22 cellular contexts compared by ENCODE assay signal in genomic region chr7:16961650-16962049, GRCh38.
DNase-seq lines count a peak whose midpoint lies in the region; ATAC-seq and TF ChIP-seq lines count a peak whose summit lies in the region.
"Had no signal": no experiment of that assay in that cellular context is flagged by ENCODE, and none has a peak within 500 bp of the region (broad histone marks: within the 10 kb centered on the region; RNA-seq: fewer than 3 reads in every experiment).

No MANE protein-coding gene starts in this region.

- H3K79me2 ChIP-seq in GM23248 (ENCODE audit: insufficient read depth), result no peaks in the 10 kb centered on the region

- peaks cover 25% of the 10 kb centered on the region for H3F3A ChIP-seq in GM23248 (ENCODE audit: insufficient read depth)

- H4K20me1 ChIP-seq in GM23248 (ENCODE audit: insufficient read depth), result no peaks in the 10 kb centered on the region

- WGBS in GM23248 (ENCODE audit: low coverage in 1 of 2, low lambda C conversion rate in 2 of 2, missing lambda C conversion rate in 2 of 2), 2 experiments, result 24 to 29% methylated on average over 1 of the region's 1 CpG
- WGBS in mesodermal cell (ENCODE audit: insufficient coverage in 2 of 2), 2 experiments, result 80 to 82% methylated on average over 1 of the region's 1 CpG

- CTCF ChIA-PET in AG04449 (lab: Yijun Ruan, JAX), result interaction anchor here (1.2 to 1.7 kb wide), 3 partner anchors 21 to 44 kb away, joined by 3 to 7 read pairs (median 5); no protein-coding TSS in a partner anchor

- H3K36me3 ChIP-seq in GM23248 (ENCODE audit: low read depth) (no peaks in the 10 kb centered on the region), mesodermal cell (ENCODE audit: control insufficient read depth, insufficient read depth, low read length) (no peaks in the 10 kb centered on the region)
- H3K36me3 ChIP-seq: upper lobe of right lung had no signal

- ATAC-seq in GM21786 (IDR thresholded peaks at IDR 0.05; ENCODE audit: unreplicated experiment) (no peak), HG02970 (IDR thresholded peaks at IDR 0.05; ENCODE audit: low FRiP score, unreplicated experiment) (no peak), Right ventricle myocardium superior (ENCODE audit: poor library complexity) (no peak)
- ATAC-seq: left lobe of liver; stimulated activated naive CD8-positive, alpha-beta T cell treated with anti-CD3 and anti-CD28 coated beads, Interleukin-15, amount 100 ng/mL, for 72 hours; upper lobe of right lung had no signal

- DNase-seq in AG04449 (ENCODE audit: low read depth, low spot score), result peak; percentile 38
- DNase-seq in GM23248, result peak; percentile 78
- no peak for DNase-seq in caudate nucleus (lab: John Stamatoyannopoulos, UW)
- no peak for DNase-seq in Right ventricle myocardium superior
- DNase-seq in NCI-H2081 (lab: John Stamatoyannopoulos, UW), result no peak
- DNase-seq: activated CD4-positive, alpha-beta T cell treated with anti-CD3 and anti-CD28 coated beads, Interleukin-2, amount 50 U/mL, for 48 hours; activated naive CD4-positive, alpha-beta T cell treated with anti-CD3 and anti-CD28 coated beads for 36 hours; activated T-cell treated with anti-CD3 and anti-CD28 coated beads, Interleukin-2, amount 50 U/mL, for 1 hour; CD8-positive, alpha-beta memory T cell; DND-41; NCI-H1417 treated with DMSO at 0.1 percent for 48 hours; retina; SHP77; stimulated activated CD4-positive, alpha-beta T cell treated with anti-CD3 and anti-CD28 coated beads, Interleukin-1b, Interleukin-23, amount 100 ng/mL, for 48 hours; stimulated activated naive CD8-positive, alpha-beta T cell treated with anti-CD3 and anti-CD28 coated beads, Interleukin-15, amount 100 ng/mL, for 72 hours; T-helper 1 cell; upper lobe of right lung had no signal

- H3K27ac ChIP-seq in GM23248 (peak overlapping the region; percentile 52), caudate nucleus (ENCODE audit: low read depth, low read length) (peak overlapping the region; percentile 36), mesodermal cell (ENCODE audit: low read depth, low read length, severe bottlenecking) (peak overlapping the region; percentile 61)
- H3K27ac ChIP-seq: upper lobe of right lung, VCaP had no signal

- H3K9ac ChIP-seq in GM23248, result peak overlapping the region; percentile 19; the same call in 1 of the 2 replicates

- peaks cover 25% of the 10 kb centered on the region for H3K4me1 ChIP-seq in GM23248 (ENCODE audit: insufficient read depth)
- H3K4me1 ChIP-seq in mesodermal cell (ENCODE audit: control insufficient read depth, insufficient read depth, low read length, poor library complexity, severe bottlenecking), result peaks cover 23% of the 10 kb centered on the region
- H3K4me1 ChIP-seq: upper lobe of right lung had no signal

- in situ Hi-C loops in GM23248 (cut with MboI), result no loop called here

- H3K4me3 ChIP-seq in AG04449 (ENCODE audit: low read depth, low read length) (no peak overlapping the region), GM23248 (peak overlapping the region; percentile 34; the same call in 1 of the 2 replicates), mesodermal cell (ENCODE audit: extremely low read depth, insufficient read depth, low read length, poor library complexity, severe bottlenecking) (no peak overlapping the region)
- H3K4me3 ChIP-seq: upper lobe of right lung had no signal

- no peaks in the 10 kb centered on the region for H3K9me2 ChIP-seq in GM23248 (ENCODE audit: insufficient read depth)

- intact Hi-C loops in Right ventricle myocardium superior (cut with DNase I), result no loop called here

- TF ChIP-seq CTCF in AG04449 (IDR thresholded peaks at IDR 0.05; ENCODE audit: insufficient read depth, low read length, missing control alignments), result no peak

- POLR2A ChIA-PET in AG04449 (lab: Yijun Ruan, JAX), result interaction anchor here (0.5 kb wide), 1 partner anchor 702 kb away, joined by 3 read pairs; no protein-coding TSS in a partner anchor

- peak overlapping the region; percentile 33 for H2AFZ ChIP-seq in GM23248

- H3K4me2 ChIP-seq in GM23248 (ENCODE audit: unreplicated experiment), result peak overlapping the region; percentile 69

- H3K9me3 ChIP-seq in GM23248 (ENCODE audit: low read depth), result no peaks in the 10 kb centered on the region
- peaks cover 14% of the 10 kb centered on the region for H3K9me3 ChIP-seq in mesodermal cell (ENCODE audit: control insufficient read depth, low read length)
- H3K9me3 ChIP-seq: upper lobe of right lung had no signal

- no peaks in the 10 kb centered on the region for H3K27me3 ChIP-seq in GM23248 (replicated peaks; ENCODE audit: insufficient read depth)
- H3K27me3 ChIP-seq: upper lobe of right lung had no signal

Comparison
In these comparisons a context has a peak if more than half of its experiments do, and no peak if none do; other contexts are left out.
1. DNase-seq: peak in AG04449 (single experiment) and GM23248 (single experiment); none in caudate nucleus (0 of 61), Right ventricle myocardium superior (single experiment) and NCI-H2081 (0 of 2).
2. Peak in every context shown above with its lines, with median percentiles within 50 percentile points of each other: H3K27ac ChIP-seq.